In genomic region chr7:77349141-77349540, GRCh38 we compare ENCODE assay signal across 20 cellular contexts.
DNase-seq lines count a peak whose midpoint lies in the region; ATAC-seq, FAIRE-seq and TF ChIP-seq lines count a peak whose summit lies in the region.
"Had no signal": no experiment of that assay in that cellular context is flagged by ENCODE, and none has a peak within 500 bp of the region (broad histone marks: within the 10 kb centered on the region; RNA-seq: fewer than 3 reads in every experiment).

No MANE protein-coding gene starts in this region.

- no peak for ATAC-seq in natural killer cell treated with Interleukin-12 subunit alpha and Interleukin-12 subunit beta and Interleukin-15 and Interleukin-18, amount 100 ng/mL, for 72 hours
- ATAC-seq: stimulated activated effector memory CD8-positive, alpha-beta T cell treated with anti-CD3 and anti-CD28 coated beads, Interleukin-12 subunit alpha, Interleukin-12 subunit beta, amount 100 ng/mL, for 72 hours had no signal

- H3K9me3 ChIP-seq in astrocyte (ENCODE audit: insufficient read depth, low read depth, low read length): no peaks in the 10 kb centered on the region
- H3K9me3 ChIP-seq in CD4-positive, alpha-beta memory T cell (ENCODE audit: control insufficient read depth in 1 of 2, low read length in 2 of 2): no peaks in the 10 kb centered on the region

- no peak for FAIRE-seq in astrocyte (lab: Jason Lieb, UNC)
- FAIRE-seq: GM12891, TTC549, urothelium cell line had no signal

- DNase-seq in AG10803 (ENCODE audit: low read depth) (peak; percentile 25), astrocyte (ENCODE audit: low read depth) (peak; percentile 33), hepatic stellate cell (ENCODE audit: low spot score) (peak; percentile 11), OCI-M2 (lab: John Stamatoyannopoulos, UW; ENCODE audit: unreplicated experiment) (no peak), coronary artery (ENCODE audit: low spot score) (no peak), activated gamma-delta T cell (lab: John Stamatoyannopoulos, UW) (no peak)
- DNase-seq in natural killer cell treated with Interleukin-12 subunit alpha and Interleukin-12 subunit beta and Interleukin-15 and Interleukin-18, amount 100 ng/mL, for 72 hours (ENCODE audit: low spot score): no peak
- no peak for DNase-seq in CD4-positive, alpha-beta memory T cell
- DNase-seq: activated CD4-positive, alpha-beta T cell treated with anti-CD3 and anti-CD28 coated beads, Interleukin-2, amount 50 U/mL, for 4 hours; activated T-cell treated with anti-CD3 and anti-CD28 coated beads, Interleukin-2, amount 50 U/mL, for 48 hours; cerebellar nuclear complex; erythroblast; Karpas-422; NCI-H1417 treated with DMSO at 0.1 percent for 48 hours; nucleus accumbens had no signal

- POLR2A ChIA-PET in CD4-positive, alpha-beta memory T cell (lab: Charles Lee; ENCODE audit: partially characterized antibody): no interaction called here

- H3K36me3 Mint-ChIP-seq in astrocyte (ENCODE audit: low read depth, unreplicated experiment): no peaks in the 10 kb centered on the region
- H3K36me3 Mint-ChIP-seq in natural killer cell treated with Interleukin-12 subunit alpha and Interleukin-12 subunit beta and Interleukin-15 and Interleukin-18, amount 100 ng/mL, for 72 hours: no peaks in the 10 kb centered on the region
- no peaks in the 10 kb centered on the region for H3K36me3 Mint-ChIP-seq in CD4-positive, alpha-beta memory T cell
- H3K36me3 Mint-ChIP-seq: stimulated activated effector memory CD8-positive, alpha-beta T cell treated with anti-CD3 and anti-CD28 coated beads, Interleukin-12 subunit alpha, Interleukin-12 subunit beta, amount 100 ng/mL, for 72 hours had no signal

- H3K4me3 ChIP-seq in AG10803 (ENCODE audit: low read length) (no peak overlapping the region), astrocyte (ENCODE audit: insufficient read depth, low read depth, low read length) (no peak overlapping the region), coronary artery (no peak overlapping the region)
- no peak overlapping the region for H3K4me3 ChIP-seq in CD4-positive, alpha-beta memory T cell (ENCODE audit: low read length in 2 of 2)
- H3K4me3 ChIP-seq: skin epidermis had no signal

- no peak overlapping the region for H3K4me3 Mint-ChIP-seq in astrocyte (ENCODE audit: unreplicated experiment)
- peak overlapping the region; percentile 14 for H3K4me3 Mint-ChIP-seq in natural killer cell treated with Interleukin-12 subunit alpha and Interleukin-12 subunit beta and Interleukin-15 and Interleukin-18, amount 100 ng/mL, for 72 hours
- no peak overlapping the region for H3K4me3 Mint-ChIP-seq in CD4-positive, alpha-beta memory T cell
- H3K4me3 Mint-ChIP-seq: stimulated activated effector memory CD8-positive, alpha-beta T cell treated with anti-CD3 and anti-CD28 coated beads, Interleukin-12 subunit alpha, Interleukin-12 subunit beta, amount 100 ng/mL, for 72 hours had no signal

- TF ChIP-seq CTCF in AG10803 (conservative IDR thresholded peaks at IDR 0.05; ENCODE audit: low read length) (no peak), astrocyte (IDR thresholded peaks at IDR 0.05; ENCODE audit: insufficient read depth, low read depth, low read length) (no peak), coronary artery (IDR thresholded peaks at IDR 0.05) (no peak)

- no peaks in the 10 kb centered on the region for H3K27me3 ChIP-seq in astrocyte (ENCODE audit: insufficient read depth, low read length)
- no peaks in the 10 kb centered on the region for H3K27me3 ChIP-seq in CD4-positive, alpha-beta memory T cell (ENCODE audit: insufficient read depth, low read length)

- peak overlapping the region; percentile 27 for H3K27ac Mint-ChIP-seq in astrocyte (ENCODE audit: unreplicated experiment)
- peak overlapping the region; percentile 75 to 87 for H3K27ac Mint-ChIP-seq in natural killer cell treated with Interleukin-12 subunit alpha and Interleukin-12 subunit beta and Interleukin-15 and Interleukin-18, amount 100 ng/mL, for 72 hours
- no peak overlapping the region for H3K27ac Mint-ChIP-seq in CD4-positive, alpha-beta memory T cell

- peaks cover 17% of the 10 kb centered on the region for H3K4me1 ChIP-seq in astrocyte (ENCODE audit: insufficient read depth, low read length)
- peaks cover 53% of the 10 kb centered on the region for H3K4me1 ChIP-seq in CD4-positive, alpha-beta memory T cell (ENCODE audit: insufficient read depth, low read length)

- no peak overlapping the region for H3K27ac ChIP-seq in astrocyte (ENCODE audit: low read depth, low read length)
- H3K27ac ChIP-seq in coronary artery: no peak overlapping the region
- no peak overlapping the region for H3K27ac ChIP-seq in CD4-positive, alpha-beta memory T cell (ENCODE audit: low read depth, low read length)

- no peaks in the 10 kb centered on the region for H4K20me1 ChIP-seq in astrocyte (ENCODE audit: insufficient read depth, low read length)

- H2AFZ ChIP-seq in astrocyte (ENCODE audit: low read depth, low read length): no peak overlapping the region

- no peaks in the 10 kb centered on the region for H3K27me3 Mint-ChIP-seq in astrocyte (ENCODE audit: low read depth, unreplicated experiment)
- no peaks in the 10 kb centered on the region for H3K27me3 Mint-ChIP-seq in natural killer cell treated with Interleukin-12 subunit alpha and Interleukin-12 subunit beta and Interleukin-15 and Interleukin-18, amount 100 ng/mL, for 72 hours
- H3K27me3 Mint-ChIP-seq in CD4-positive, alpha-beta memory T cell: no peaks in the 10 kb centered on the region

- CTCF ChIA-PET in CD4-positive, alpha-beta memory T cell (lab: Charles Lee; ENCODE audit: partially characterized antibody): interaction anchor here (1.9 kb wide), 1 partner anchor 17 kb away, joined by 8 read pairs; no protein-coding TSS in a partner anchor

- H3K9ac ChIP-seq in astrocyte (ENCODE audit: low read length): no peak overlapping the region

- H3K4me1 Mint-ChIP-seq in astrocyte (ENCODE audit: low read depth, unreplicated experiment): peaks cover 28% of the 10 kb centered on the region
- H3K4me1 Mint-ChIP-seq in natural killer cell treated with Interleukin-12 subunit alpha and Interleukin-12 subunit beta and Interleukin-15 and Interleukin-18, amount 100 ng/mL, for 72 hours (ENCODE audit: low read depth in 2 of 2): peaks cover 49 to 51% of the 10 kb centered on the region in 2 donors
- peaks cover 35 to 49% (median 40%) of the 10 kb centered on the region in 4 donors for H3K4me1 Mint-ChIP-seq in CD4-positive, alpha-beta memory T cell

- intact Hi-C loops in CD4-positive, alpha-beta memory T cell (cut with micrococcal nuclease): no loop called here

- H3K9me3 Mint-ChIP-seq in astrocyte (ENCODE audit: unreplicated experiment): no peaks in the 10 kb centered on the region
- H3K9me3 Mint-ChIP-seq in natural killer cell treated with Interleukin-12 subunit alpha and Interleukin-12 subunit beta and Interleukin-15 and Interleukin-18, amount 100 ng/mL, for 72 hours: no peaks in the 10 kb centered on the region
- H3K9me3 Mint-ChIP-seq in CD4-positive, alpha-beta memory T cell: no peaks in the 10 kb centered on the region
- H3K9me3 Mint-ChIP-seq: stimulated activated effector memory CD8-positive, alpha-beta T cell treated with anti-CD3 and anti-CD28 coated beads, Interleukin-12 subunit alpha, Interleukin-12 subunit beta, amount 100 ng/mL, for 72 hours had no signal

- no peaks in the 10 kb centered on the region for H3K79me2 ChIP-seq in astrocyte (ENCODE audit: insufficient read depth, low read length)

- H3K4me2 ChIP-seq in astrocyte (ENCODE audit: low read length): peak overlapping the region; percentile 55

- no peaks in the 10 kb centered on the region for H3K36me3 ChIP-seq in astrocyte (ENCODE audit: insufficient read depth, low read length)
- no peaks in the 10 kb centered on the region for H3K36me3 ChIP-seq in CD4-positive, alpha-beta memory T cell (ENCODE audit: insufficient read depth, low read length)

Comparison
In these comparisons a context has a peak if more than half of its experiments do, and no peak if none do; other contexts are left out.
1. DNase-seq: peak in AG10803 (single experiment), astrocyte (single experiment) and hepatic stellate cell (single experiment); none in natural killer cell treated with Interleukin-12 subunit alpha and Interleukin-12 subunit beta and Interleukin-15 and Interleukin-18, amount 100 ng/mL, for 72 hours (single experiment), OCI-M2 (single experiment), coronary artery (single experiment), activated gamma-delta T cell (single experiment) and CD4-positive, alpha-beta memory T cell (0 of 5).
2. H3K27ac Mint-ChIP-seq: peak in astrocyte (single experiment) and natural killer cell treated with Interleukin-12 subunit alpha and Interleukin-12 subunit beta and Interleukin-15 and Interleukin-18, amount 100 ng/mL, for 72 hours (2 of 2); none in CD4-positive, alpha-beta memory T cell (0 of 7).